ENCODE assay signal across 1 cellular context in genomic region chr1:160455153-160455517, GRCh38.
TF ChIP-seq lines count a peak whose summit lies in the region.

No MANE protein-coding gene starts in this region.

TF ChIP-seq in K562, 482 proteins besides CTCF, POLR2A, EP300 and RAD21:
- TF ChIP-seq ZNF398 (CRISPR knock-in tag; IDR thresholded peaks at IDR 0.05) (no peak), CUX1 (CRISPR knock-in tag; IDR thresholded peaks at IDR 0.05) (no peak), ETS1 (conservative IDR thresholded peaks at IDR 0.05; ENCODE audit: control insufficient read depth, low read depth, low read length) (no peak), CHAMP1 (IDR thresholded peaks at IDR 0.05) (no peak), KHSRP (IDR thresholded peaks at IDR 0.05) (no peak)
